ENCODE assay signal across 31 cellular contexts in genomic region chr6:12103158-12103557, GRCh38.
DNase-seq lines count a peak whose midpoint lies in the region; ATAC-seq, FAIRE-seq and TF ChIP-seq lines count a peak whose summit lies in the region.
"Had no signal": no experiment of that assay in that cellular context is flagged by ENCODE, and none has a peak within 500 bp of the region (broad histone marks: within the 10 kb centered on the region; RNA-seq: fewer than 3 reads in every experiment).

No MANE protein-coding gene starts in this region.

- FAIRE-seq in K562 (lab: Jason Lieb, UNC) = peak; percentile 72
- FAIRE-seq: D721Med had no signal

- H3K4me1 ChIP-seq in K562 (replicated peaks in 1 of 2; ENCODE audit: control insufficient read depth in 2 of 2, insufficient read depth in 2 of 2, low read length in 2 of 2) (peaks cover 3 to 11% of the 10 kb centered on the region in 2 experiments; a peak in 4 of 5 replicates), uterus (no peaks in the 10 kb centered on the region)

- H2AFZ ChIP-seq in K562 (ENCODE audit: low read depth, low read length) = no peak overlapping the region
- H2AFZ ChIP-seq: GM23338, hepatocyte had no signal

- no peak for TF ChIP-seq RAD21 in K562 (CRISPR knock-in tag; conservative IDR thresholded peaks at IDR 0.05 in 1 of 2, IDR thresholded peaks at IDR 0.05 in 1 of 2)

- BruUV-seq in K562 (replicated peaks; lab: Mats Ljungman, UMichigan) = no TSS peak

- WGBS in K562 (ENCODE audit: insufficient coverage, low coverage, missing lambda C conversion rate) = 46% methylated on average over 3 of the region's 3 CpGs

- DNase-seq in NCI-H748 (lab: John Stamatoyannopoulos, UW; ENCODE audit: unreplicated experiment) (peak; percentile 62), NCI-H748 treated with DMSO at 0.1 percent for 48 hours (lab: John Stamatoyannopoulos, UW) (no peak), NCI-H146 treated with DMSO at 0.1 percent for 48 hours (lab: John Stamatoyannopoulos, UW; ENCODE audit: unreplicated experiment) (peak; percentile 51), K562 (ENCODE audit: extremely low read depth in 1 of 4, low spot score in 3 of 4) (peak in 3 of 4 experiments; percentile 24 to 75 (median 63)), nephron progenitor cell (no peak), iPS-NIHi11 (ENCODE audit: low spot score) (no peak), uterus (no peak), left lobe of liver (ENCODE audit: low spot score) (no peak)
- DNase-seq: activated CD4-positive, alpha-beta T cell treated with anti-CD3 and anti-CD28 coated beads, Interleukin-2, amount 10 ng/mL, durations not matched to agents 24 days and 14 days; activated CD8-positive, alpha-beta memory T cell treated with anti-CD3 and anti-CD28 coated beads for 24 hours; activated T-cell treated with anti-CD3 and anti-CD28 coated beads for 4 hours; amniotic stem cell; CD4-positive, CD25-positive, alpha-beta regulatory T cell; DND-41; GF-D8; HFFc6; IMR-90; left cardiac atrium; NCI-H1048; NCI-H510A treated with DMSO at 0.1 percent for 48 hours; SIG-M5; T-helper 9 cell had no signal

- peaks cover 43% of the 10 kb centered on the region for H3K36me3 Mint-ChIP-seq in nephron progenitor cell (ENCODE audit: low read depth)

- H3K27ac Mint-ChIP-seq in nephron progenitor cell = peak overlapping the region; percentile 58
- H3K27ac Mint-ChIP-seq: activated CD4-positive, alpha-beta T cell treated with anti-CD3 and anti-CD28 coated beads, Interleukin-2, amount 10 ng/mL, durations not matched to agents 24 days and 14 days; brain; GM23338; HFFc6; nephron; stimulated activated memory B cell treated with anti-CD40 and anti-IgM and Interleukin-4, amounts not matched to agents 10 μg/mL and 1 μg/mL and 100 μg/mL, for 72 hours; WTC11 had no signal

- intact Hi-C loops in K562 (cut with micrococcal nuclease) = no loop called here
- intact Hi-C loops in uterus (cut with DNase I; ENCODE audit: low total_unique reads) = no loop called here

- H3K27me3 ChIP-seq in K562 (ENCODE audit: control insufficient read depth in 2 of 2, insufficient read depth in 2 of 2, low read length in 2 of 2) (no peaks in the 10 kb centered on the region), uterus (no peaks in the 10 kb centered on the region)
- H3K27me3 ChIP-seq: hepatocyte had no signal

- CTCF ChIA-PET in K562 (lab: Yijun Ruan, JAX; ENCODE audit: low intra/inter-chr PET ratio) = no interaction called here

- peaks cover 17% of the 10 kb centered on the region for H3K4me1 Mint-ChIP-seq in nephron progenitor cell

- peak; percentile 86 for ATAC-seq in K562
- ATAC-seq in left lobe of liver = no peak
- ATAC-seq: GM23338; Panc1; stimulated activated memory B cell treated with anti-CD40 and anti-IgM and Interleukin-4, amounts not matched to agents 10 μg/mL and 1 μg/mL and 100 μg/mL, for 72 hours; WTC11 had no signal

- H4K20me1 ChIP-seq in K562 (replicated peaks; ENCODE audit: control insufficient read depth, insufficient read depth, low read length) = no peaks in the 10 kb centered on the region

- H3K9me3 ChIP-seq in K562 (replicated peaks; ENCODE audit: control insufficient read depth, insufficient read depth, low read depth, low read length) (no peaks in the 10 kb centered on the region; the same call in 1 of the 2 replicates), uterus (no peaks in the 10 kb centered on the region)

- H3K27me3 Mint-ChIP-seq in nephron progenitor cell (ENCODE audit: low read depth, poor library complexity) = peaks cover 4% of the 10 kb centered on the region
- H3K27me3 Mint-ChIP-seq: activated CD4-positive, alpha-beta T cell treated with anti-CD3 and anti-CD28 coated beads, Interleukin-2, amount 10 ng/mL, durations not matched to agents 24 days and 14 days; activated naive CD4-positive, alpha-beta T cell treated with anti-CD3 and anti-CD28 coated beads, Interleukin-2, amount 50 U/mL, for 24 hours; brain; CD4-positive, CD25-positive, alpha-beta regulatory T cell; stimulated activated memory B cell treated with anti-CD40 and anti-IgM and Interleukin-4, amounts not matched to agents 10 μg/mL and 1 μg/mL and 100 μg/mL, for 72 hours had no signal

- H3K4me3 Mint-ChIP-seq in nephron progenitor cell = no peak overlapping the region
- H3K4me3 Mint-ChIP-seq: activated CD4-positive, alpha-beta T cell treated with anti-CD3 and anti-CD28 coated beads, Interleukin-2, amount 10 ng/mL, durations not matched to agents 24 days and 14 days; activated naive CD4-positive, alpha-beta T cell treated with anti-CD3 and anti-CD28 coated beads, Interleukin-2, amount 50 U/mL, for 24 hours; brain; GM23338; HFFc6; nephron; stimulated activated memory B cell treated with anti-CD40 and anti-IgM and Interleukin-4, amounts not matched to agents 10 μg/mL and 1 μg/mL and 100 μg/mL, for 72 hours; WTC11 had no signal

- TF ChIP-seq CTCF in K562 (IDR thresholded peaks at IDR 0.05 in 2 of 3, conservative IDR thresholded peaks at IDR 0.05 in 1 of 3; ENCODE audit: insufficient read depth in 2 of 3, low read depth in 1 of 3, low read length in 3 of 3) (no peak), nephron progenitor cell (IDR thresholded peaks at IDR 0.05) (no peak), uterus (IDR thresholded peaks at IDR 0.05) (no peak)

- POLR2A ChIA-PET in K562 (lab: Yijun Ruan, JAX) = interaction anchor here (1.3 kb wide), 1 partner anchor 8 kb away, joined by 4 read pairs; no protein-coding TSS in a partner anchor

- H3K4me3 ChIP-seq in K562 (no peak overlapping the region), uterus (no peak overlapping the region)
- H3K4me3 ChIP-seq: GM23338, hepatocyte had no signal

- in situ Hi-C loops in K562 (cut with MboI) = no loop called here

- no peaks in the 10 kb centered on the region for H3K9me3 Mint-ChIP-seq in nephron progenitor cell
- H3K9me3 Mint-ChIP-seq: activated CD4-positive, alpha-beta T cell treated with anti-CD3 and anti-CD28 coated beads, Interleukin-2, amount 10 ng/mL, durations not matched to agents 24 days and 14 days; activated naive CD4-positive, alpha-beta T cell treated with anti-CD3 and anti-CD28 coated beads, Interleukin-2, amount 50 U/mL, for 24 hours; HFFc6; nephron had no signal

- H3K79me2 ChIP-seq in K562 (ENCODE audit: control insufficient read depth, insufficient read depth, low read length) = peaks cover 44% of the 10 kb centered on the region

- no peak overlapping the region for H3K9ac ChIP-seq in K562 (ENCODE audit: insufficient read depth in 1 of 2, low read depth in 2 of 2, low read length in 2 of 2)

- TF ChIP-seq POLR2A in K562 (conservative IDR thresholded peaks at IDR 0.05) (no peak), uterus (IDR thresholded peaks at IDR 0.05) (no peak)

- peak overlapping the region; percentile 44; the same call in 1 of the 3 replicates for H3K27ac ChIP-seq in K562 (ENCODE audit: extremely low read depth, low read depth, low read length)
- H3K27ac ChIP-seq in uterus = no peak overlapping the region
- H3K27ac ChIP-seq: hepatocyte had no signal

- H3K36me3 ChIP-seq in K562 (ENCODE audit: control insufficient read depth, insufficient read depth, low read length) = peaks cover 9% of the 10 kb centered on the region; the same call in 2 of the 3 replicates
- no peaks in the 10 kb centered on the region for H3K36me3 ChIP-seq in uterus

- TF ChIP-seq EP300 in K562 (IDR thresholded peaks at IDR 0.05; ENCODE audit: low read length) = peak; percentile 14; the same call in 1 of the 2 replicates

- H3K4me2 ChIP-seq in K562 (ENCODE audit: insufficient read depth, low read length) = peak overlapping the region; percentile 32; the same call in 1 of the 2 replicates
- H3K4me2 ChIP-seq: GM23338, hepatocyte had no signal

- H3K9me1 ChIP-seq in K562 (ENCODE audit: control insufficient read depth, insufficient read depth, low read length) = no peaks in the 10 kb centered on the region

TF ChIP-seq in K562, 482 proteins besides CTCF, POLR2A, EP300 and RAD21 (continues in another document):
- no peak for TF ChIP-seq CCAR2 (IDR thresholded peaks at IDR 0.05; ENCODE audit: low read depth, low read length)
- TF ChIP-seq MYC (IDR thresholded peaks at IDR 0.05; ENCODE audit: low read depth, low read length) = no peak
- TF ChIP-seq MYC (CRISPR knock-in tag; IDR thresholded peaks at IDR 0.05; ENCODE audit: borderline replicate concordance, low read depth) = no peak
- no peak for TF ChIP-seq ZNF280A (IDR thresholded peaks at IDR 0.05; ENCODE audit: low read depth, partially characterized antibody)
- no peak for TF ChIP-seq MYNN (IDR thresholded peaks at IDR 0.05)
- no peak for TF ChIP-seq MYNN (CRISPR knock-in tag; IDR thresholded peaks at IDR 0.05)
- peak; percentile 71 for TF ChIP-seq ARID1B (IDR thresholded peaks at IDR 0.05)
- TF ChIP-seq ZKSCAN3 (CRISPR knock-in tag; IDR thresholded peaks at IDR 0.05) = no peak
- peak; percentile 21; the same call in 1 of the 2 replicates for TF ChIP-seq ESRRA (IDR thresholded peaks at IDR 0.05; ENCODE audit: borderline replicate concordance, low read depth)
- TF ChIP-seq SMARCB1 (IDR thresholded peaks at IDR 0.05; ENCODE audit: insufficient read length, low read depth) = no peak
- no peak for TF ChIP-seq ZBTB17 (CRISPR knock-in tag; IDR thresholded peaks at IDR 0.05)
- TF ChIP-seq ZNF224 (CRISPR knock-in tag; IDR thresholded peaks at IDR 0.05) = no peak
- no peak for TF ChIP-seq CHCHD3 (CRISPR knock-in tag; IDR thresholded peaks at IDR 0.05)
- TF ChIP-seq NCOR1 (IDR thresholded peaks at IDR 0.05) = peak; percentile 51; the same call in 1 of the 2 replicates
- TF ChIP-seq SMARCA4 (IDR thresholded peaks at IDR 0.05) = 0 out of 2 replicates have a peak, but pooled peaks have one; percentile 24
- TF ChIP-seq KLF13 (tag; IDR thresholded peaks at IDR 0.05; ENCODE audit: borderline replicate concordance, low read depth) = no peak
- TF ChIP-seq ADNP (tag; IDR thresholded peaks at IDR 0.05) = peak; percentile 21; the same call in 1 of the 2 replicates
- TF ChIP-seq MEIS2 (IDR thresholded peaks at IDR 0.05; ENCODE audit: partially characterized antibody) = peak; percentile 8
- TF ChIP-seq DACH1 (IDR thresholded peaks at IDR 0.05; ENCODE audit: partially characterized antibody) = peak; percentile 65
- TF ChIP-seq RB1 (IDR thresholded peaks at IDR 0.05; ENCODE audit: low read depth) = no peak
- TF ChIP-seq ZNF445 (CRISPR knock-in tag; IDR thresholded peaks at IDR 0.05; ENCODE audit: low read depth) = no peak

Comparison
In these comparisons a context has a peak if more than half of its experiments do, and no peak if none do; other contexts are left out.
1. DNase-seq: peak in NCI-H748 (single experiment), NCI-H146 treated with DMSO at 0.1 percent for 48 hours (single experiment) and K562 (3 of 4); none in NCI-H748 treated with DMSO at 0.1 percent for 48 hours (single experiment), nephron progenitor cell (single experiment), iPS-NIHi11 (single experiment), uterus (0 of 2) and left lobe of liver (single experiment).